2 cellular contexts compared by ENCODE assay signal in genomic region chr2:158922610-158923009, GRCh38.
TF ChIP-seq lines count a peak whose summit lies in the region.

No MANE protein-coding gene starts in this region.

TF ChIP-seq in A549, 52 proteins besides CTCF, POLR2A, EP300 and RAD21 (continued from another document):
- TF ChIP-seq JUNB (IDR thresholded peaks at IDR 0.05): no peak
- TF ChIP-seq EHMT2 (IDR thresholded peaks at IDR 0.05; ENCODE audit: low read depth): no peak

TF ChIP-seq in SK-N-SH treated with all-trans-retinoic acid at 6 μM for 48 hours, 23 proteins besides CTCF, POLR2A, EP300 and RAD21 (continued from another document):
- TF ChIP-seq PPARA (CRISPR knock-in tag; IDR thresholded peaks at IDR 0.05; ENCODE audit: borderline replicate concordance): no peak
- no peak for TF ChIP-seq ARNTL (CRISPR knock-in tag; IDR thresholded peaks at IDR 0.05; ENCODE audit: borderline replicate concordance, low read depth)
- TF ChIP-seq CREB5 (CRISPR knock-in tag; IDR thresholded peaks at IDR 0.05; ENCODE audit: low read depth): no peak
- TF ChIP-seq CSRNP3 (CRISPR knock-in tag; IDR thresholded peaks at IDR 0.05): no peak
- no peak for TF ChIP-seq ZFP30 (CRISPR knock-in tag; IDR thresholded peaks at IDR 0.05)
- no peak for TF ChIP-seq ZC3H10 (CRISPR knock-in tag; IDR thresholded peaks at IDR 0.05)
- no peak for TF ChIP-seq GLIS3 (CRISPR knock-in tag; IDR thresholded peaks at IDR 0.05)
- no peak for TF ChIP-seq ZNF565 (CRISPR knock-in tag; conservative IDR thresholded peaks at IDR 0.05; ENCODE audit: low read depth)
- TF ChIP-seq, protein P1, sequence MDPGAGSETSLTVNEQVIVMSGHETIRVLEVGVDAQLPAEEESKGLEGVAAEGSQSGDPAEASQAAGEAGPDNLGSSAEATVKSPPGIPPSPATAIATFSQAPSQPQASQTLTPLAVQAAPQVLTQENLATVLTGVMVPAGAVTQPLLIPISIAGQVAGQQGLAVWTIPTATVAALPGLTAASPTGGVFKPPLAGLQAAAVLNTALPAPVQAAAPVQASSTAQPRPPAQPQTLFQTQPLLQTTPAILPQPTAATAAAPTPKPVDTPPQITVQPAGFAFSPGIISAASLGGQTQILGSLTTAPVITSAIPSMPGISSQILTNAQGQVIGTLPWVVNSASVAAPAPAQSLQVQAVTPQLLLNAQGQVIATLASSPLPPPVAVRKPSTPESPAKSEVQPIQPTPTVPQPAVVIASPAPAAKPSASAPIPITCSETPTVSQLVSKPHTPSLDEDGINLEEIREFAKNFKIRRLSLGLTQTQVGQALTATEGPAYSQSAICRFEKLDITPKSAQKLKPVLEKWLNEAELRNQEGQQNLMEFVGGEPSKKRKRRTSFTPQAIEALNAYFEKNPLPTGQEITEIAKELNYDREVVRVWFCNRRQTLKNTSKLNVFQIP (CRISPR knock-in tag; IDR thresholded peaks at IDR 0.05; ENCODE audit: borderline replicate concordance, low read depth): no peak
- TF ChIP-seq CSDC2 (CRISPR knock-in tag; IDR thresholded peaks at IDR 0.05): no peak
- no peak for TF ChIP-seq PATZ1 (CRISPR knock-in tag; IDR thresholded peaks at IDR 0.05; ENCODE audit: borderline replicate concordance)
